ENCODE assay signal across 21 cellular contexts in the genomic region with DNA sequence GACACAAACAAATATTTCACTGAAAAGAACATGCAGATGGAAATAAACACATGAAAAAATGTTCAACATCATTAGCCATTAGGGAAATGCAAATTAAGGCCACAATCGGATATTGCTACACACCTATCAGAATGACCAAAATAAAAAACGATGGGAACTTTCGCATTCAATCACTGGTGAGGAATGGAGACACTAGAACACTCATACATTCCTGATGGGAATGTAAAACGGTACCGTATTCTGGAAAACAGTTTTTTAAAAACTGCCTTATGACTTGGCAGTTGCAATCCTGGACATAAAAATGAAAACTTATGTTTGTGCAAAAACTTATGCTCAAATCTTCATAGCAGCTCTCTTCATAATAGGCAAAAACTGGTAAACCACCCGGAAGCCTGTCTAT.
"Had no signal": no experiment of that assay in that cellular context is flagged by ENCODE, and none has a peak within 500 bp of the region (broad histone marks: within the 10 kb centered on the region; RNA-seq: fewer than 3 reads in every experiment).

No MANE protein-coding gene starts in this region.

- H3K27me3 ChIP-seq: breast epithelium, dorsolateral prefrontal cortex, esophagus muscularis mucosa, sigmoid colon had no signal

- H3K9me3 ChIP-seq: breast epithelium, esophagus muscularis mucosa, lower lobe of right lung, sigmoid colon had no signal

- DNase-seq: activated CD4-positive, alpha-beta T cell treated with anti-CD3 and anti-CD28 coated beads, Interleukin-2, amount 10 ng/mL, durations not matched to agents 7 days and 5 days; activated CD8-positive, alpha-beta T cell treated with anti-CD3 and anti-CD28 coated beads, Interleukin-2, amount 10 ng/mL, durations not matched to agents 7 days and 5 days; activated gamma-delta T cell treated with Interleukin-2 at 50 U/mL for 16 hours; activated T-cell treated with anti-CD3 and anti-CD28 coated beads, Interleukin-2, amount 50 U/mL, for 1 hour; dorsolateral prefrontal cortex; foreskin melanocyte; lower lobe of right lung; naive B cell; retina; stimulated activated CD4-positive, alpha-beta T cell treated with anti-CD3 and anti-CD28 coated beads, Interleukin-15, amount 100 ng/mL, for 24 hours; stimulated activated CD4-positive, alpha-beta T cell treated with anti-CD3 and anti-CD28 coated beads, Interleukin-2, amount 100 ng/mL, for 48 hours; stimulated activated CD8-positive, alpha-beta memory T cell treated with anti-CD3 and anti-CD28 coated beads, Interleukin-4, amount 100 ng/mL, for 48 hours; stimulated activated naive B cell treated with anti-CD40 and anti-IgM and Interleukin-4, amounts not matched to agents 10 μg/mL and 1 μg/mL and 100 μg/mL, for 72 hours; trophoblast cell had no signal

- H3K4me3 ChIP-seq: breast epithelium, dorsolateral prefrontal cortex, esophagus muscularis mucosa, lower lobe of right lung, sigmoid colon, smooth muscle cell had no signal

- H3K27ac ChIP-seq: esophagus muscularis mucosa, lower lobe of right lung, sigmoid colon, VCaP had no signal

- ATAC-seq: activated CD4-positive, CD25-positive, alpha-beta regulatory T cell treated with anti-CD3 and anti-CD28 coated beads, Interleukin-2, amount 50 U/mL, for 24 hours; activated CD8-positive, alpha-beta T cell treated with anti-CD3 and anti-CD28 coated beads, Interleukin-2, amount 10 ng/mL, durations not matched to agents 7 days and 5 days; left lobe of liver; lower lobe of right lung; stimulated activated naive B cell treated with anti-CD40 and anti-IgM and Interleukin-4, amounts not matched to agents 10 μg/mL and 1 μg/mL and 100 μg/mL, for 72 hours had no signal

- H3K36me3 ChIP-seq: breast epithelium, esophagus muscularis mucosa, lower lobe of right lung, sigmoid colon had no signal

- H3K4me2 ChIP-seq: smooth muscle cell had no signal
